Comparison of ENCODE assay signal across 8 cellular contexts in genomic region chr15:34584321-34584668, GRCh38.
A peak's percentile ranks its signal among the peaks of the same experiment; 100 is the strongest.
DNase-seq lines count a peak whose midpoint lies in the region; ATAC-seq and TF ChIP-seq lines count a peak whose summit lies in the region.

No MANE protein-coding gene starts in this region.

- H3K4me3 ChIP-seq in brain microvascular endothelial cell (ENCODE audit: low read depth, low read length) (peak overlapping the region; percentile 69), muscle layer of duodenum (ENCODE audit: low read depth in 1 of 2, low read length in 2 of 2) (peak overlapping the region; percentile 39 to 88)

- no peaks in the 10 kb centered on the region for H3K36me3 ChIP-seq in brain microvascular endothelial cell (replicated peaks)
- no peaks in the 10 kb centered on the region for H3K36me3 ChIP-seq in muscle layer of duodenum (ENCODE audit: control insufficient read depth in 1 of 2, insufficient read depth in 2 of 2, low read length in 2 of 2)

- H3K27ac ChIP-seq in brain microvascular endothelial cell, result no peak overlapping the region
- no peak overlapping the region for H3K27ac ChIP-seq in muscle layer of duodenum (ENCODE audit: low read length)

- peaks cover 3 to 19% of the 10 kb centered on the region in 2 donors for H3K4me1 ChIP-seq in muscle layer of duodenum (ENCODE audit: control insufficient read depth in 1 of 2, insufficient read depth in 2 of 2, low read length in 2 of 2)

- H3K9me3 ChIP-seq in muscle layer of duodenum (ENCODE audit: control insufficient read depth in 1 of 2, low read length in 2 of 2), result no peaks in the 10 kb centered on the region

- peak; percentile 9 for DNase-seq in ACHN
- DNase-seq in brain microvascular endothelial cell, result no peak
- no peak for DNase-seq in COLO668 (lab: John Stamatoyannopoulos, UW; ENCODE audit: unreplicated experiment)
- DNase-seq in activated CD4-positive, CD25-positive, alpha-beta regulatory T cell (lab: John Stamatoyannopoulos, UW), result no peak
- no peak for DNase-seq in central memory CD4-positive, alpha-beta T cell

- in situ Hi-C loops in ACHN (cut with HindIII; ENCODE audit: low pct_ligation_motif_present, low pct_unique_long_range_greater_than_20kb, low sequenced_read_pairs) (no loop called here), brain microvascular endothelial cell (cut with HindIII; ENCODE audit: low pct_ligation_motif_present, low sequenced_read_pairs) (no loop called here)

- ATAC-seq in HG02885 (IDR thresholded peaks at IDR 0.05; ENCODE audit: poor library complexity, unreplicated experiment) (peak; percentile 23), HG03045 (IDR thresholded peaks at IDR 0.05; ENCODE audit: unreplicated experiment) (no peak)

- no peaks in the 10 kb centered on the region for H3K27me3 ChIP-seq in brain microvascular endothelial cell (replicated peaks)
- H3K27me3 ChIP-seq in muscle layer of duodenum (ENCODE audit: low read depth, low read length), result no peaks in the 10 kb centered on the region

- TF ChIP-seq CTCF in brain microvascular endothelial cell (IDR thresholded peaks at IDR 0.05; ENCODE audit: low read depth, low read length, missing control alignments), result no peak
